In the genomic region with DNA sequence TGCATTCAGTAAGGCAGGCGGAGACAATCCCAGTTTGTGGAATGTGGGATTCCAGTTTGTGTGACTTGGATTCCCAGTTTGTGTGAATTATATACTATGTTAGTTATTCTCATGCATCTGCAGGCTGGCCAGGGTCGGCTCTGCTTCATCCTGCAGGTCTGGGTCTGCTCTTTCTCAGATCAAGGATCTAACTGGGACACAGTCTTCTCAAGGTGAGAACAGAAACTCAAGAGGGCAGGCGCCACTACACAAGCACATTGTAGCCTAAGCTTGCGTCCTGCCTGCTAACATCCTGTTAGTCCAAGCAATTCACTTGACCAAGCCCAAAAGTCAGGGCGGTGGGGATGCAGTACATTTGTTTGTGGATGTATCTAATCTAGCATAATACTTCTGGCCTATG, we compare ENCODE assay signal across 20 cellular contexts.
DNase-seq lines count a peak whose midpoint lies in the region; ATAC-seq and TF ChIP-seq lines count a peak whose summit lies in the region.
"Had no signal": no experiment of that assay in that cellular context is flagged by ENCODE, and none has a peak within 500 bp of the region (broad histone marks: within the 10 kb centered on the region; RNA-seq: fewer than 3 reads in every experiment).

No MANE protein-coding gene starts in this region.

- H3K4me3 ChIP-seq in mucosa of descending colon: no peak overlapping the region
- H3K4me3 ChIP-seq: A549; BLaER1 treated with 17β-estradiol and CSF1 and Interleukin-3, amounts not matched to agents 10 nM and 100 nM; GM12878 had no signal

- intact Hi-C loops in Right ventricle myocardium inferior (cut with DNase I) (no loop called here), left ventricle myocardium superior (cut with micrococcal nuclease) (no loop called here), mucosa of descending colon (cut with DNase I, micrococcal nuclease) (no loop called here)

- no peaks in the 10 kb centered on the region for H3K36me3 ChIP-seq in mucosa of descending colon (ENCODE audit: low read depth)
- H3K36me3 ChIP-seq: BLaER1 treated with 17β-estradiol and CSF1 and Interleukin-3, amounts not matched to agents 10 nM and 100 nM had no signal

- no peaks in the 10 kb centered on the region for H3K9me3 ChIP-seq in mucosa of descending colon
- H3K9me3 ChIP-seq: A549; BLaER1 treated with 17β-estradiol and CSF1 and Interleukin-3, amounts not matched to agents 10 nM and 100 nM had no signal

- DNase-seq in Right ventricle myocardium inferior (ENCODE audit: missing footprints) (peak; percentile 62), left ventricle myocardium superior (no peak), mesothelial cell of epicardium (ENCODE audit: low spot score in 2 of 2, unreplicated experiment in 2 of 2) (no peak), NCI-H187 treated with DMSO at 0.1 percent for 48 hours (lab: John Stamatoyannopoulos, UW) (no peak), mucosa of descending colon (no peak)
- DNase-seq: AML-193; CD4-positive, alpha-beta memory T cell; CD4-positive, CD25-positive, alpha-beta regulatory T cell; CD8-positive, alpha-beta memory T cell; COR-L47; DMS 273 treated with DMSO at 0.1 percent for 48 hours; DMS153; DND-41; EL; GDM1 had no signal

- peak overlapping the region; percentile 21 for H3K27ac Mint-ChIP-seq in mesothelial cell of epicardium
- H3K27ac Mint-ChIP-seq: B cell; CD14-positive monocyte; CD4-positive, alpha-beta memory T cell; CD8-positive, alpha-beta memory T cell had no signal

- TF ChIP-seq CTCF in mesothelial cell of epicardium (IDR thresholded peaks at IDR 0.05; ENCODE audit: unreplicated experiment): no peak
- TF ChIP-seq CTCF in mucosa of descending colon (IDR thresholded peaks at IDR 0.05): no peak

- no peaks in the 10 kb centered on the region for H3K4me1 ChIP-seq in mucosa of descending colon (ENCODE audit: low read depth)
- H3K4me1 ChIP-seq: A549 had no signal

- peaks cover 57% of the 10 kb centered on the region for H3K4me1 Mint-ChIP-seq in mesothelial cell of epicardium
- H3K4me1 Mint-ChIP-seq: CD4-positive, alpha-beta memory T cell; CD4-positive, CD25-positive, alpha-beta regulatory T cell; CD8-positive, alpha-beta memory T cell had no signal

- peaks cover 25% of the 10 kb centered on the region for H3K36me3 Mint-ChIP-seq in mesothelial cell of epicardium
- H3K36me3 Mint-ChIP-seq: CD14-positive monocyte; CD4-positive, alpha-beta memory T cell; CD4-positive, CD25-positive, alpha-beta regulatory T cell; CD8-positive, alpha-beta memory T cell had no signal

- no peaks in the 10 kb centered on the region for H3K9me3 Mint-ChIP-seq in mesothelial cell of epicardium

- no peak overlapping the region for H3K4me3 Mint-ChIP-seq in mesothelial cell of epicardium
- H3K4me3 Mint-ChIP-seq: B cell; CD14-positive monocyte; CD4-positive, alpha-beta memory T cell; CD4-positive, CD25-positive, alpha-beta regulatory T cell; CD8-positive, alpha-beta memory T cell had no signal

- ATAC-seq in Right ventricle myocardium inferior (no peak), left ventricle myocardium superior (no peak), mucosa of descending colon (no peak)
- ATAC-seq: A549, GM12878 had no signal

- H3K27me3 Mint-ChIP-seq in mesothelial cell of epicardium (ENCODE audit: low read depth): no peaks in the 10 kb centered on the region
- H3K27me3 Mint-ChIP-seq: B cell had no signal
